ENCODE assay signal across 1 cellular context in the genomic region with DNA sequence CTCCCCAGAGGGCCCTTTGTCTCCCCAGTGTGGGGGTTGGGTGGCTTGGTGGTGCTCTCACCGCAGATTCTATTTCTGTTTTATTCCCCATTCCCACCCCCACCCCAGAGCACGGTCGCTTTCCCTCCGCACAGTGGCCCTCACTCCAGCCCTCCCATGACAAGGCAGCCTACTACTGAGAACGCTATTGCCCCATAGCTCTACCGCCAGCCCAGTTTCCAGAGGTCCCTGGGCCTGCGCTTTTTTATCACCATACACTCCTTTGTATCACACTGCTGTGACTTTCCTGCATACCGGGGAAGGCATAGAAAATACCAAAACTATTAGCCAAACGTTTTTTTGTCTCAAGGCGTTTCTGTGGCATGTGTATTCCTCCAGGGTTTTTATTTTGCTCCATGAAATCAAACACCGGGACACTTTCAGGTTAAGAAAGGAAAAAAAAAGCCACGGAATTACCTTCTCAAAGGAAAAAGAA.
TF ChIP-seq lines count a peak whose summit lies in the region.

No MANE protein-coding gene starts in this region.

TF ChIP-seq in GM23338, 12 proteins besides CTCF, POLR2A, EP300 and RAD21 (continued from another document):
- TF ChIP-seq ZNF462 (CRISPR knock-in tag; IDR thresholded peaks at IDR 0.05): no peak
- TF ChIP-seq REST (IDR thresholded peaks at IDR 0.05; ENCODE audit: unreplicated experiment): no peak
- no peak for TF ChIP-seq ZNF331 (CRISPR knock-in tag; IDR thresholded peaks at IDR 0.05; ENCODE audit: low read depth)
- no peak for TF ChIP-seq STAT1 (IDR thresholded peaks at IDR 0.05; ENCODE audit: unreplicated experiment)
- TF ChIP-seq ZNF114 (CRISPR knock-in tag; IDR thresholded peaks at IDR 0.05): no peak
- TF ChIP-seq EZH2 (IDR thresholded peaks at IDR 0.05; ENCODE audit: low read depth, unreplicated experiment): no peak
- TF ChIP-seq ETS1 (IDR thresholded peaks at IDR 0.05): no peak
- TF ChIP-seq CREB1 (CRISPR knock-in tag; IDR thresholded peaks at IDR 0.05; ENCODE audit: low read depth): no peak
